23 cellular contexts compared by ENCODE assay signal in the genomic region with DNA sequence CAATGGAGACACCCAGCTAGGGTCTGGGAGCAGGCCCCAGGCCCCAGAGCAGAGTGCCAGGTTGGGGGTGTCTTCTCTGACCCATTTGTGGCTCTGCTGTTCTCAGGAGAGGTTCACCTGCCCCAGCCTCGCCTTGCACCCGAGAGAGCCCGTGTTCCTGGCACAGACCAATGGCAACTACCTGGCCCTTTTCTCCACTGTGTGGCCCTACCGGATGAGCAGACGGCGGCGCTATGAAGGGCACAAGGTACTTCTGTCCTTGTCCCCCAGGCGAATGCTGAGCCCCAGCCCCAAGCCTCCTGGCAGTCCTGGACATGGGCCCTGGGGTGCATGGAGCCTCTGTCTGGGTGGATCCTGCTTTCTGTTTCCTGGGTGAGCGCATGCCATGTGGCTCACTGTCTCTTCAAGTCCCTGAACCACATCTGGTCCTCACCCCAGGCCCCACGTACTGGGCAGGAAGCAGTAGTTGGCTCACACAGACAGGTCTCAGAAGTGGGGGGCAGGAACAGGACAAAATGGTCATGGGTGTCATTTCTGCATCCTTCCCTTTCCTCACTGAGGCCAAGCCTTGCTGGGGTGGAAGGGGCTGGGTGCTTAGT. TPM values are rescaled to one million over a fixed set of nuclear protein-coding genes. Genes with fewer than 3 reads are reported as not detected.
DNase-seq lines count a peak whose midpoint lies in the region; ATAC-seq and TF ChIP-seq lines count a peak whose summit lies in the region.
"Had no signal": no experiment of that assay in that cellular context is flagged by ENCODE, and none has a peak within 500 bp of the region (broad histone marks: within the 10 kb centered on the region; RNA-seq: fewer than 3 reads in every experiment).

No MANE protein-coding gene starts in this region.

- no peak overlapping the region for H3K4me3 ChIP-seq in right cardiac atrium (ENCODE audit: low read length)
- no peak overlapping the region for H3K4me3 ChIP-seq in testis
- H3K4me3 ChIP-seq: prostate gland had no signal

- H3K36me3 ChIP-seq in testis (ENCODE audit: low read depth, missing control alignments): no peaks in the 10 kb centered on the region

- H3K4me3 Mint-ChIP-seq in activated naive CD4-positive, alpha-beta T cell treated with anti-CD3 and anti-CD28 coated beads, Interleukin-2, amount 10 ng/mL, durations not matched to agents 7 days and 5 days: no peak overlapping the region
- H3K4me3 Mint-ChIP-seq: CD4-positive, alpha-beta memory T cell; nephron progenitor cell had no signal

- no peaks in the 10 kb centered on the region for H3K27me3 ChIP-seq in right cardiac atrium (ENCODE audit: control insufficient read depth, insufficient read depth)
- no peaks in the 10 kb centered on the region for H3K27me3 ChIP-seq in testis
- H3K27me3 ChIP-seq: brain microvascular endothelial cell had no signal

- H3K9me3 ChIP-seq in right cardiac atrium (ENCODE audit: control insufficient read depth, low read length): no peaks in the 10 kb centered on the region
- H3K9me3 ChIP-seq in testis: no peaks in the 10 kb centered on the region
- H3K9me3 ChIP-seq: prostate gland had no signal

- WGBS in right cardiac atrium: 93% methylated on average over 10 of the region's 10 CpGs
- 93% methylated on average over 10 of the region's 10 CpGs for WGBS in testis, 2 donors

- intact Hi-C loops in right cardiac atrium (cut with DNase I) (no loop called here), testis (cut with DNase I; ENCODE audit: low total_unique reads) (no loop called here)

- no peaks in the 10 kb centered on the region for H3K4me1 ChIP-seq in right cardiac atrium (ENCODE audit: control insufficient read depth, insufficient read depth, low read length)
- H3K4me1 ChIP-seq in testis: peaks cover 10% of the 10 kb centered on the region
- H3K4me1 ChIP-seq: prostate gland had no signal

- no peaks in the 10 kb centered on the region for H3K9me3 Mint-ChIP-seq in activated naive CD4-positive, alpha-beta T cell treated with anti-CD3 and anti-CD28 coated beads, Interleukin-2, amount 10 ng/mL, durations not matched to agents 7 days and 5 days
- H3K9me3 Mint-ChIP-seq: CD4-positive, alpha-beta memory T cell; nephron progenitor cell had no signal

- no peaks in the 10 kb centered on the region for H3K36me3 Mint-ChIP-seq in activated naive CD4-positive, alpha-beta T cell treated with anti-CD3 and anti-CD28 coated beads, Interleukin-2, amount 10 ng/mL, durations not matched to agents 7 days and 5 days

- DNase-seq in activated naive CD4-positive, alpha-beta T cell treated with anti-CD3 and anti-CD28 coated beads, Interleukin-2, amount 10 ng/mL, durations not matched to agents 7 days and 5 days: peak; percentile 20
- no peak for DNase-seq in activated naive CD4-positive, alpha-beta T cell treated with Interleukin-2 at 50 U/mL for 16 hours
- DNase-seq in HuH-7 (ENCODE audit: low spot score) (peak; percentile 1), right cardiac atrium (peak in 2 of 3 donors; percentile 8 to 11), testis (peak; percentile 11), Kasumi-1 (lab: John Stamatoyannopoulos, UW) (no peak)
- DNase-seq: activated CD4-positive, alpha-beta T cell treated with anti-CD3 and anti-CD28 coated beads for 1 hour; brain microvascular endothelial cell; cortex of kidney; DMS53; hippocampal formation; mesendoderm; MM.1S; NCI-H187; NCI-H2227 treated with DMSO at 0.1 percent for 48 hours; nephron progenitor cell; PC-3; substantia nigra; T-helper 9 cell had no signal

- H3K4me1 Mint-ChIP-seq in activated naive CD4-positive, alpha-beta T cell treated with anti-CD3 and anti-CD28 coated beads, Interleukin-2, amount 10 ng/mL, durations not matched to agents 7 days and 5 days: peaks cover 9% of the 10 kb centered on the region

- H3K27me3 Mint-ChIP-seq in activated naive CD4-positive, alpha-beta T cell treated with anti-CD3 and anti-CD28 coated beads, Interleukin-2, amount 10 ng/mL, durations not matched to agents 7 days and 5 days: no peaks in the 10 kb centered on the region
- H3K27me3 Mint-ChIP-seq: CD4-positive, alpha-beta memory T cell had no signal

- TF ChIP-seq CTCF in testis (IDR thresholded peaks at IDR 0.05): no peak

- no peak for ATAC-seq in right cardiac atrium
- no peak for ATAC-seq in HG03045 (IDR thresholded peaks at IDR 0.05; ENCODE audit: unreplicated experiment)
- no peak for ATAC-seq in HG02588 (IDR thresholded peaks at IDR 0.05; ENCODE audit: unreplicated experiment)
- ATAC-seq: PC-3 had no signal

- TF ChIP-seq POLR2A in testis (IDR thresholded peaks at IDR 0.05): no peak

- H3K27ac ChIP-seq in right cardiac atrium (ENCODE audit: low read length) (no peak overlapping the region), testis (no peak overlapping the region)
- H3K27ac ChIP-seq: brain microvascular endothelial cell, prostate gland had no signal

- CTCF ChIA-PET in activated naive CD4-positive, alpha-beta T cell treated with anti-CD3 and anti-CD28 coated beads, Interleukin-2, amount 10 ng/mL, durations not matched to agents 7 days and 5 days (lab: Charles Lee): no interaction called here

- no peak overlapping the region for H3K27ac Mint-ChIP-seq in activated naive CD4-positive, alpha-beta T cell treated with anti-CD3 and anti-CD28 coated beads, Interleukin-2, amount 10 ng/mL, durations not matched to agents 7 days and 5 days
- H3K27ac Mint-ChIP-seq: CD4-positive, alpha-beta memory T cell; nephron progenitor cell had no signal

RNA-seq across cellular contexts. Expression of gene BEGAIN, which starts 58.2 kb away (rescaled TPM):
- total RNA-seq in right cardiac atrium (1 to 10 TPM; 1.4 to 2.7 (median 2.0) TPM), testis (1 to 10 TPM; 6.9 to 7.6 TPM)
- polyA plus RNA-seq in right cardiac atrium (1.4 TPM), testis (ENCODE audit: insufficient read depth, low read depth, low replicate concordance) (4.5 TPM)

Comparison
In these comparisons a context has a peak if more than half of its experiments do, and no peak if none do; other contexts are left out.
1. DNase-seq: peak in activated naive CD4-positive, alpha-beta T cell treated with anti-CD3 and anti-CD28 coated beads, Interleukin-2, amount 10 ng/mL, durations not matched to agents 7 days and 5 days (single experiment), HuH-7 (single experiment), right cardiac atrium (2 of 3) and testis (single experiment); none in activated naive CD4-positive, alpha-beta T cell treated with Interleukin-2 at 50 U/mL for 16 hours (single experiment) and Kasumi-1 (0 of 2).